Comparison of ENCODE assay signal across 1 cellular context in genomic region chr7:181738-182137, GRCh38.
TF ChIP-seq lines count a peak whose summit lies in the region.

No MANE protein-coding gene starts in this region.

TF ChIP-seq in H1, 55 proteins besides CTCF, POLR2A, EP300 and RAD21:
- no peak for TF ChIP-seq SIN3A (conservative IDR thresholded peaks at IDR 0.05 in 1 of 2, IDR thresholded peaks at IDR 0.05 in 1 of 2; ENCODE audit: low read depth in 1 of 2, low read length in 2 of 2)
- no peak for TF ChIP-seq TAF7 (optimal IDR thresholded peaks at IDR 0.05; ENCODE audit: borderline replicate concordance, low read depth, low read length)
- no peak for TF ChIP-seq CEBPB (IDR thresholded peaks at IDR 0.05; ENCODE audit: low read depth, low read length)
- no peak for TF ChIP-seq KDM4A (IDR thresholded peaks at IDR 0.05; ENCODE audit: low read depth, low read length, severe bottlenecking)
- TF ChIP-seq FOSL1 (IDR thresholded peaks at IDR 0.05; ENCODE audit: insufficient read depth, low read depth, low read length): no peak
- no peak for TF ChIP-seq EGR1 (IDR thresholded peaks at IDR 0.05; ENCODE audit: borderline replicate concordance, low read depth, low read length)
- TF ChIP-seq MAFK (IDR thresholded peaks at IDR 0.05; ENCODE audit: low read depth, low read length): no peak
- TF ChIP-seq HDAC2 (IDR thresholded peaks at IDR 0.05; ENCODE audit: borderline replicate concordance in 1 of 2, low read depth in 2 of 2, low read length in 2 of 2): no peak
- TF ChIP-seq SUZ12 (IDR thresholded peaks at IDR 0.05; ENCODE audit: low read length): no peak
- no peak for TF ChIP-seq ASH2L (IDR thresholded peaks at IDR 0.05; ENCODE audit: low read length)
- no peak for TF ChIP-seq TEAD4 (IDR thresholded peaks at IDR 0.05; ENCODE audit: low read depth, low read length)
- TF ChIP-seq JUN (IDR thresholded peaks at IDR 0.05; ENCODE audit: low read depth, low read length): no peak
- TF ChIP-seq SIX5 (IDR thresholded peaks at IDR 0.05; ENCODE audit: low read depth, low read length): no peak
- no peak for TF ChIP-seq SP4 (IDR thresholded peaks at IDR 0.05; ENCODE audit: low read length)
- no peak for TF ChIP-seq SAP30 (IDR thresholded peaks at IDR 0.05; ENCODE audit: insufficient read depth, insufficient replicate concordance, low read length)
- no peak for TF ChIP-seq RBBP5 (IDR thresholded peaks at IDR 0.05; ENCODE audit: borderline replicate concordance, low read depth, low read length)
- no peak for TF ChIP-seq TCF12 (IDR thresholded peaks at IDR 0.05; ENCODE audit: low read depth, low read length)
- TF ChIP-seq GABPA (IDR thresholded peaks at IDR 0.05; ENCODE audit: borderline replicate concordance, insufficient read depth, low read length): no peak
- no peak for TF ChIP-seq CHD2 (IDR thresholded peaks at IDR 0.05; ENCODE audit: low read length)
